8 cellular contexts compared by ENCODE assay signal in the genomic region with DNA sequence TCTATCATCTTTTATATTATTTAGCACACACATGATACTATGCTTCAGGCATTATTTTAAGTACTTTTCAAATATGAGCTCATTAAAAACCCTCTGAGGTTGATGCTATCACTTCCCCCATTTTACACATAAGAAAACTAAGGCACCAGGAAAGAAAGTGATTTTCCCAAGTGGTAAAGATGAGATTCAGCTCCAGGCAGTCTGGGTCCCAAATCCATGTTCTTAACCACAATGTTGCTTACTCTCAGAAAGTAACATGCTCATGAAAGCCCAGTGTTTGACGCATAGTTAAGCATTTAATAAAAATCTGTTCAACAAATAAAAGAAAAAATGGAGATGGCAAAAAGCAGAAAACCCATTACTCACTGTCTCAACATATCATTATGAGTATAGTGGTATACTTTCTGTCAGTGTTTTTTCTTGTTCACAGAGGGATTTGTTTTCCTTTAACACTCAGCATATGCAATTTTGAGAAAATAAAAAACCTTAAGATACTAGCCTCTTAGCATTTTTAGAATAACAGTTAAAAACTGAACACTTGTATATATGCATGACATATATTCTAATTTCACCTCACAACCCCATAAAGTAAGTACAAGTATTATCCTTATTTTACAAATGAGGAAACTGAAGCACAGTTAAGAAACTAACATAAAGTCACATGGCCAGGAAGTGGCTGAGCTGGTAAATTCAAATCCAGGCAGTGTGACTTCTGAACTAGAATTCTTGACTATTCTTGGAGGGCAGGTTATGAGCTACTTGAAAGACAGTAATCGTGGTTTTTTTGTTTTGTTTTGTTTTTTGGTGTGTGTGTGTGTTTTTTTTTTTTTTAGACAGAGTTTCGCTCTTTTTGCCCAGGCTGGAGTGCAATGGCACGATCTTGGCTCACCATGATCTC. TPM values are rescaled to one million over a fixed set of nuclear protein-coding genes. Genes with fewer than 3 reads are reported as not detected.
DNase-seq lines count a peak whose midpoint lies in the region; ATAC-seq, FAIRE-seq and TF ChIP-seq lines count a peak whose summit lies in the region.

No MANE protein-coding gene starts in this region.

- ATAC-seq in GM21717 (IDR thresholded peaks at IDR 0.05; ENCODE audit: unreplicated experiment) (peak; percentile 51), left lung (peak; percentile 69), HG02840 (IDR thresholded peaks at IDR 0.05; ENCODE audit: low FRiP score, unreplicated experiment) (no peak)

- H3K4me1 ChIP-seq in left lung = peaks cover 9 to 30% of the 10 kb centered on the region in 2 donors

- H3K36me3 ChIP-seq in left lung = no peaks in the 10 kb centered on the region

- peak; percentile 47 for DNase-seq in GF-D8 (lab: John Stamatoyannopoulos, UW)
- peak; percentile 62 for DNase-seq in NOMO-1 treated with DMSO at 0.1 percent for 48 hours (lab: John Stamatoyannopoulos, UW; ENCODE audit: unreplicated experiment)
- DNase-seq in left lung = no peak
- DNase-seq in frontal cortex (ENCODE audit: low spot score in 2 of 2) = no peak
- DNase-seq in erythroblast (lab: John Stamatoyannopoulos, UW) = no peak
- no peak for DNase-seq in glomerular visceral epithelial cell (ENCODE audit: extremely low spot score)

- intact Hi-C loops in left lung (cut with DNase I) = no loop called here

- H3K27me3 ChIP-seq in left lung = no peaks in the 10 kb centered on the region

- H3K27ac ChIP-seq in left lung = peak overlapping the region in 1 of 2 donors; percentile 42

- no peak for TF ChIP-seq CTCF in left lung (IDR thresholded peaks at IDR 0.05)

- H3K9me3 ChIP-seq in left lung = no peaks in the 10 kb centered on the region

- no peak overlapping the region for H3K4me3 ChIP-seq in left lung

- TF ChIP-seq POLR2A in erythroblast (IDR thresholded peaks at IDR 0.05; ENCODE audit: low read length) = no peak

- no peak for FAIRE-seq in frontal cortex (lab: Jason Lieb, UNC)

RNA-seq across cellular contexts. Expression of gene PEAK1, which starts 10.4 kb away (rescaled TPM):
- total RNA-seq in left lung (10 to 100 TPM; 84.2 to 86.9 TPM), frontal cortex (15.9 TPM)

RNA-seq across cellular contexts. Expression of gene HMG20A, which starts 11.2 kb away (rescaled TPM):
- 10 to 100 TPM; 34.9 to 40.3 TPM for total RNA-seq in left lung
- total RNA-seq in frontal cortex = 48.9 TPM

Comparison
In these comparisons a context has a peak if more than half of its experiments do, and no peak if none do; other contexts are left out.
1. DNase-seq: peak in GF-D8 (single experiment) and NOMO-1 treated with DMSO at 0.1 percent for 48 hours (single experiment); none in left lung (0 of 2), frontal cortex (0 of 2), erythroblast (0 of 2) and glomerular visceral epithelial cell (single experiment).